Comparison of ENCODE assay signal across 15 cellular contexts in the genomic region with DNA sequence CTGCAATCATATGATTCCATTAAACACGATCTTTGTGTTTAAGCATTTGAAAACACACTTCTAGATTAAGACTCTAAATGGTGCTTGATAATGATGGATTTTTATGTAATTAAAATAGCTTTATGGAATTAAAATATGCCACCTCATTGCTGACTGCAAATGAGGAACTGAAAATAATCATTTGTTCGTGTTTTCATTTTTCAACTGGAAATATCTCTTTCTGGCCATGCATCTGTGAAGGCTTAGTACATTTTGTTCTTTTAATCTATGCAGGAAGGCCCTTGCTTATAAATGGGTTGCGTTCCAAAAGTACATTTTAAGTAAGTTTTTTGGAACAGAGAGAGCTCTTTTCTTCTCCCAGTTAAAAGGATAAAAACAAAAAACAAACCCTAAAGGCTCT.
A peak's percentile ranks its signal among the peaks of the same experiment; 100 is the strongest.
DNase-seq lines count a peak whose midpoint lies in the region; ATAC-seq and TF ChIP-seq lines count a peak whose summit lies in the region.
"Had no signal": no experiment of that assay in that cellular context is flagged by ENCODE, and none has a peak within 500 bp of the region (broad histone marks: within the 10 kb centered on the region; RNA-seq: fewer than 3 reads in every experiment).

No MANE protein-coding gene starts in this region.

- H3K9me3 ChIP-seq in OCI-LY1 (ENCODE audit: low read length): 0 out of 2 replicates have a peak, but pooled peaks cover 5% of the 10 kb centered on the region
- H3K9me3 ChIP-seq: gastrocnemius medialis, neutrophil had no signal

- H3K27ac ChIP-seq in OCI-LY1 (ENCODE audit: low read depth, low read length, poor library complexity, severe bottlenecking): peak overlapping the region; percentile 96
- H3K27ac ChIP-seq: gastrocnemius medialis, neutrophil had no signal

- no peaks in the 10 kb centered on the region for H3K9me2 ChIP-seq in OCI-LY1 (ENCODE audit: low read depth, low read length)

- H2AFZ ChIP-seq in OCI-LY1 (ENCODE audit: low read length): no peak overlapping the region

- peak overlapping the region; percentile 3 for H3K4me3 ChIP-seq in OCI-LY1 (ENCODE audit: low read depth, low read length, poor library complexity, severe bottlenecking)
- H3K4me3 ChIP-seq: gastrocnemius medialis had no signal

- H3K36me3 Mint-ChIP-seq in activated naive CD8-positive, alpha-beta T cell treated with anti-CD3 and anti-CD28 coated beads for 36 hours: no peaks in the 10 kb centered on the region
- H3K36me3 Mint-ChIP-seq: activated naive CD8-positive, alpha-beta T cell treated with anti-CD3 and anti-CD28 coated beads, Interleukin-2, amount 10 ng/mL, durations not matched to agents 7 days and 5 days had no signal

- no peaks in the 10 kb centered on the region for H4K20me1 ChIP-seq in OCI-LY1 (ENCODE audit: insufficient read depth, low read length)

- no peak for TF ChIP-seq CTCF in OCI-LY1 (IDR thresholded peaks at IDR 0.05; ENCODE audit: low read length)

- peaks cover 56% of the 10 kb centered on the region for H3K4me1 ChIP-seq in OCI-LY1 (ENCODE audit: insufficient read depth, low read length, severe bottlenecking)
- H3K4me1 ChIP-seq: gastrocnemius medialis had no signal

- no peak overlapping the region for H3K4me3 Mint-ChIP-seq in activated naive CD8-positive, alpha-beta T cell treated with anti-CD3 and anti-CD28 coated beads for 36 hours
- H3K4me3 Mint-ChIP-seq: activated CD8-positive, alpha-beta T cell treated with anti-CD3 and anti-CD28 coated beads for 36 hours; activated naive CD8-positive, alpha-beta T cell treated with anti-CD3 and anti-CD28 coated beads, Interleukin-2, amount 10 ng/mL, durations not matched to agents 7 days and 5 days; dendritic cell treated with granulocyte-macrophage colony-stimulating factor and Interleukin-4, amounts not matched to agents 40 ng/mL and 50 ng/mL, for 4 days; stimulated activated naive CD8-positive, alpha-beta T cell treated with anti-CD3 and anti-CD28 coated beads, Interleukin-15, Interleukin-2, amounts not matched to agents 100 ng/mL and 50 ng/mL, for 24 hours; T-helper 1 cell treated with Interleukin-12 subunit alpha and Interleukin-12 subunit beta and Interleukin-4 antibody, amounts not matched to agents 30 μg/mL and 1 μg/mL, for 36 hours had no signal

- H3K9ac ChIP-seq in OCI-LY1 (ENCODE audit: low read length): peak overlapping the region; percentile 65

- no peaks in the 10 kb centered on the region for H3K4me1 Mint-ChIP-seq in activated naive CD8-positive, alpha-beta T cell treated with anti-CD3 and anti-CD28 coated beads for 36 hours

- ATAC-seq in GM18861 (IDR thresholded peaks at IDR 0.05; ENCODE audit: unreplicated experiment) (peak; percentile 83), GM21529 (IDR thresholded peaks at IDR 0.05; ENCODE audit: unreplicated experiment) (peak; percentile 73), HG03066 (IDR thresholded peaks at IDR 0.05; ENCODE audit: low read depth, unreplicated experiment) (peak; percentile 83)
- ATAC-seq: activated CD8-positive, alpha-beta T cell treated with anti-CD3 and anti-CD28 coated beads for 36 hours; gastrocnemius medialis had no signal

- H3F3A ChIP-seq in OCI-LY1 (ENCODE audit: insufficient read depth, low read length): no peaks in the 10 kb centered on the region

- H3K27me3 Mint-ChIP-seq in activated naive CD8-positive, alpha-beta T cell treated with anti-CD3 and anti-CD28 coated beads for 36 hours: no peaks in the 10 kb centered on the region
- H3K27me3 Mint-ChIP-seq: activated CD8-positive, alpha-beta T cell treated with anti-CD3 and anti-CD28 coated beads for 36 hours; activated naive CD8-positive, alpha-beta T cell treated with anti-CD3 and anti-CD28 coated beads, Interleukin-2, amount 10 ng/mL, durations not matched to agents 7 days and 5 days had no signal

- H3K4me2 ChIP-seq in OCI-LY1 (ENCODE audit: low read length): peak overlapping the region; percentile 42

- H3K36me3 ChIP-seq in OCI-LY1 (ENCODE audit: insufficient read depth, low read length): no peaks in the 10 kb centered on the region
- H3K36me3 ChIP-seq: gastrocnemius medialis, neutrophil had no signal

- H3K27ac Mint-ChIP-seq in activated naive CD8-positive, alpha-beta T cell treated with anti-CD3 and anti-CD28 coated beads for 36 hours: no peak overlapping the region
- H3K27ac Mint-ChIP-seq: activated CD8-positive, alpha-beta T cell treated with anti-CD3 and anti-CD28 coated beads for 36 hours; activated naive CD8-positive, alpha-beta T cell treated with anti-CD3 and anti-CD28 coated beads, Interleukin-2, amount 10 ng/mL, durations not matched to agents 7 days and 5 days; dendritic cell treated with granulocyte-macrophage colony-stimulating factor and Interleukin-4, amounts not matched to agents 40 ng/mL and 50 ng/mL, for 4 days; stimulated activated naive CD8-positive, alpha-beta T cell treated with anti-CD3 and anti-CD28 coated beads, Interleukin-15, Interleukin-2, amounts not matched to agents 100 ng/mL and 50 ng/mL, for 24 hours; T-helper 1 cell treated with Interleukin-12 subunit alpha and Interleukin-12 subunit beta and Interleukin-4 antibody, amounts not matched to agents 30 μg/mL and 1 μg/mL, for 36 hours had no signal

- H3K27me3 ChIP-seq in OCI-LY1 (ENCODE audit: insufficient read depth, low read length): no peaks in the 10 kb centered on the region
- H3K27me3 ChIP-seq: gastrocnemius medialis, neutrophil had no signal

- DNase-seq in SHP77 (lab: John Stamatoyannopoulos, UW) (no peak), NCI-H2196 treated with DMSO at 0.1 percent for 48 hours (lab: John Stamatoyannopoulos, UW; ENCODE audit: unreplicated experiment) (no peak), NCI-H187 treated with DMSO at 0.1 percent for 48 hours (lab: John Stamatoyannopoulos, UW) (no peak)
- no peak for DNase-seq in activated naive CD8-positive, alpha-beta T cell treated with anti-CD3 and anti-CD28 coated beads for 36 hours
- DNase-seq: activated CD8-positive, alpha-beta T cell treated with anti-CD3 and anti-CD28 coated beads for 36 hours; activated naive CD8-positive, alpha-beta T cell treated with anti-CD3 and anti-CD28 coated beads, Interleukin-2, amount 10 ng/mL, durations not matched to agents 7 days and 5 days; gastrocnemius medialis had no signal

- no peaks in the 10 kb centered on the region for H3K9me3 Mint-ChIP-seq in activated naive CD8-positive, alpha-beta T cell treated with anti-CD3 and anti-CD28 coated beads for 36 hours
- H3K9me3 Mint-ChIP-seq: activated CD8-positive, alpha-beta T cell treated with anti-CD3 and anti-CD28 coated beads for 36 hours; activated naive CD8-positive, alpha-beta T cell treated with anti-CD3 and anti-CD28 coated beads, Interleukin-2, amount 10 ng/mL, durations not matched to agents 7 days and 5 days; dendritic cell treated with granulocyte-macrophage colony-stimulating factor and Interleukin-4, amounts not matched to agents 40 ng/mL and 50 ng/mL, for 4 days; T-helper 1 cell treated with Interleukin-12 subunit alpha and Interleukin-12 subunit beta and Interleukin-4 antibody, amounts not matched to agents 30 μg/mL and 1 μg/mL, for 36 hours had no signal

- no peaks in the 10 kb centered on the region for H3K79me2 ChIP-seq in OCI-LY1 (ENCODE audit: insufficient read depth, low read length)
